ENCODE assay signal across 26 cellular contexts in the genomic region with DNA sequence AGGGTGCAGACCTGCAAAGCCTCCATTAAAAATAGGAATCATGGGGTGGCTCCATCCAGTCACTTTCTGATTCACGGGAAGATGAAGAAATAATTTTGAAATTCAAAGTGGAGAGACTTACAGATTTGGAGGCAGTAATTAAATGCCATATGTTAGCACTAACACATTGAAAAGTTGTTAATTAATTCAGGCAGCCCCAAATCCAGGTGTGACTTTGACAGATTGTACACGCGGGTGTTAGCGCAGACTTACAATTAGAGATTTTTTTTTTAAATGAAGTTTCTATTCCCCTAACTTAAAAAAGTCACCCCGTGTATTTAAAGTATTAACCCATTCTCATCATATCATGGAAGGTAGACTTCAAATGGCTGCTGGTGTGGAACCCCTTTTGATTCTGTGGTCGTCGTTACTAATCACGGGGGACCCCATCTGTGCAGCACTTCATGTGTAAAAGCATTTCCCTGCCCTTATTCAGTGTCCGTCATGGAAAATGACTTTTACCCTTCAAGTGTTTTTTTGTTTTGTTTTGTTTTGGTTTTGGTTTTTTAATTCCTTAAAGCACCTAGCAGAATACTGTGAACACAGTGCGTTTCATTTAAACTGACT.
DNase-seq lines count a peak whose midpoint lies in the region; ATAC-seq and TF ChIP-seq lines count a peak whose summit lies in the region.
"Had no signal": no experiment of that assay in that cellular context is flagged by ENCODE, and none has a peak within 500 bp of the region (broad histone marks: within the 10 kb centered on the region; RNA-seq: fewer than 3 reads in every experiment).

No MANE protein-coding gene starts in this region.

- no peaks in the 10 kb centered on the region for H3K27me3 ChIP-seq in MM.1S (replicated peaks; ENCODE audit: insufficient read depth, low read length)
- H3K27me3 ChIP-seq: cardiac muscle cell, esophagus squamous epithelium, Peyer's patch, upper lobe of right lung had no signal

- H3K27me3 Mint-ChIP-seq in activated naive CD4-positive, alpha-beta T cell treated with anti-CD3 and anti-CD28 coated beads, Interleukin-2, amount 50 U/mL, for 24 hours = no peaks in the 10 kb centered on the region
- H3K27me3 Mint-ChIP-seq in activated naive CD4-positive, alpha-beta T cell treated with anti-CD3 and anti-CD28 coated beads for 36 hours (ENCODE audit: low read depth) = no peaks in the 10 kb centered on the region
- H3K27me3 Mint-ChIP-seq in brain = no peaks in the 10 kb centered on the region
- H3K27me3 Mint-ChIP-seq in stimulated activated naive B cell treated with anti-CD40 and anti-IgM and Interleukin-4, amounts not matched to agents 10 μg/mL and 1 μg/mL and 100 μg/mL, for 72 hours = no peaks in the 10 kb centered on the region

- peak; percentile 53 to 72 for ATAC-seq in stimulated activated naive B cell treated with anti-CD40 and anti-IgM and Interleukin-4, amounts not matched to agents 10 μg/mL and 1 μg/mL and 100 μg/mL, for 72 hours (replicated peaks)
- no peak for ATAC-seq in GM19328 (IDR thresholded peaks at IDR 0.05; ENCODE audit: unreplicated experiment)
- no peak for ATAC-seq in GM21786 (IDR thresholded peaks at IDR 0.05; ENCODE audit: unreplicated experiment)
- ATAC-seq: right cardiac atrium, upper lobe of right lung had no signal

- H4K20me1 ChIP-seq in MM.1S (ENCODE audit: insufficient read depth, low read length) = no peaks in the 10 kb centered on the region

- peak overlapping the region; percentile 99 for H3K27ac ChIP-seq in MM.1S (ENCODE audit: low read length)
- H3K27ac ChIP-seq: cardiac muscle cell, esophagus squamous epithelium, Peyer's patch, SJSA1, upper lobe of right lung had no signal

- peaks cover 71% of the 10 kb centered on the region for H3K4me1 Mint-ChIP-seq in activated naive CD4-positive, alpha-beta T cell treated with anti-CD3 and anti-CD28 coated beads, Interleukin-2, amount 50 U/mL, for 24 hours
- H3K4me1 Mint-ChIP-seq in activated naive CD4-positive, alpha-beta T cell treated with anti-CD3 and anti-CD28 coated beads for 36 hours (ENCODE audit: low read depth) = peaks cover 65% of the 10 kb centered on the region
- H3K4me1 Mint-ChIP-seq in brain = peaks cover 68% of the 10 kb centered on the region
- peaks cover 64 to 87% of the 10 kb centered on the region in 2 donors for H3K4me1 Mint-ChIP-seq in stimulated activated naive B cell treated with anti-CD40 and anti-IgM and Interleukin-4, amounts not matched to agents 10 μg/mL and 1 μg/mL and 100 μg/mL, for 72 hours

- peaks cover 92% of the 10 kb centered on the region for H3K79me2 ChIP-seq in MM.1S (ENCODE audit: low read length)

- no peak overlapping the region for H2AFZ ChIP-seq in MM.1S (ENCODE audit: low read length)

- intact Hi-C loops in activated naive CD4-positive, alpha-beta T cell treated with anti-CD3 and anti-CD28 coated beads for 36 hours (cut with micrococcal nuclease) = no loop called here

- peak overlapping the region; percentile 71 for H3K27ac Mint-ChIP-seq in activated naive CD4-positive, alpha-beta T cell treated with anti-CD3 and anti-CD28 coated beads, Interleukin-2, amount 50 U/mL, for 24 hours
- no peak overlapping the region for H3K27ac Mint-ChIP-seq in activated naive CD4-positive, alpha-beta T cell treated with anti-CD3 and anti-CD28 coated beads for 36 hours
- peak overlapping the region in 4 of 5 experiments; percentile 49 to 97 (median 70) for H3K27ac Mint-ChIP-seq in brain
- H3K27ac Mint-ChIP-seq in stimulated activated naive B cell treated with anti-CD40 and anti-IgM and Interleukin-4, amounts not matched to agents 10 μg/mL and 1 μg/mL and 100 μg/mL, for 72 hours = peak overlapping the region; percentile 84

- peaks cover 13% of the 10 kb centered on the region for H3K36me3 Mint-ChIP-seq in activated naive CD4-positive, alpha-beta T cell treated with anti-CD3 and anti-CD28 coated beads, Interleukin-2, amount 50 U/mL, for 24 hours
- peaks cover 31% of the 10 kb centered on the region for H3K36me3 Mint-ChIP-seq in activated naive CD4-positive, alpha-beta T cell treated with anti-CD3 and anti-CD28 coated beads for 36 hours (ENCODE audit: low read depth)
- H3K36me3 Mint-ChIP-seq in brain = peaks cover 52% of the 10 kb centered on the region
- peaks cover 54 to 86% of the 10 kb centered on the region in 2 donors for H3K36me3 Mint-ChIP-seq in stimulated activated naive B cell treated with anti-CD40 and anti-IgM and Interleukin-4, amounts not matched to agents 10 μg/mL and 1 μg/mL and 100 μg/mL, for 72 hours

- peaks cover 28% of the 10 kb centered on the region; the same call in 1 of the 2 replicates for H3K36me3 ChIP-seq in MM.1S (replicated peaks; ENCODE audit: insufficient read depth, low read length)
- H3K36me3 ChIP-seq: SJSA1 had no signal

- CTCF ChIA-PET in activated naive CD4-positive, alpha-beta T cell treated with anti-CD3 and anti-CD28 coated beads for 36 hours (lab: Charles Lee) = interaction anchor here (1.3 kb wide), 1 partner anchor 18 kb away, joined by 7 read pairs; no protein-coding TSS in a partner anchor

- H3K9me2 ChIP-seq in MM.1S (replicated peaks; ENCODE audit: insufficient read depth, low read length) = no peaks in the 10 kb centered on the region

- H3K4me2 ChIP-seq in MM.1S (ENCODE audit: low read depth, low read length) = peak overlapping the region; percentile 42; the same call in 1 of the 2 replicates

- no peak overlapping the region for H3K4me3 Mint-ChIP-seq in activated naive CD4-positive, alpha-beta T cell treated with anti-CD3 and anti-CD28 coated beads, Interleukin-2, amount 50 U/mL, for 24 hours
- no peak overlapping the region for H3K4me3 Mint-ChIP-seq in activated naive CD4-positive, alpha-beta T cell treated with anti-CD3 and anti-CD28 coated beads for 36 hours
- peak overlapping the region in 2 of 5 experiments; percentile 40 to 62 for H3K4me3 Mint-ChIP-seq in brain
- peak overlapping the region; percentile 44 to 60 for H3K4me3 Mint-ChIP-seq in stimulated activated naive B cell treated with anti-CD40 and anti-IgM and Interleukin-4, amounts not matched to agents 10 μg/mL and 1 μg/mL and 100 μg/mL, for 72 hours

- no peak for DNase-seq in activated naive CD4-positive, alpha-beta T cell treated with anti-CD3 and anti-CD28 coated beads for 36 hours
- DNase-seq in MM.1S = no peak
- no peak for DNase-seq in stimulated activated naive B cell treated with anti-CD40 and anti-IgM and Interleukin-4, amounts not matched to agents 10 μg/mL and 1 μg/mL and 100 μg/mL, for 72 hours
- DNase-seq: activated CD8-positive, alpha-beta memory T cell treated with anti-CD3 and anti-CD28 coated beads, Interleukin-2, amount 50 U/mL, for 4 hours; activated gamma-delta T cell treated with Interleukin-2 at 50 U/mL for 16 hours; aorta; dermis blood vessel endothelial cell; DMS153; esophagus squamous epithelium; foreskin melanocyte; KG1; NCI-H1417; NCI-H2081 treated with DMSO at 0.1 percent for 48 hours; NCI-H345; Peyer's patch; posterior cingulate gyrus; right cardiac atrium; stimulated activated CD4-positive, alpha-beta T cell treated with anti-CD3 and anti-CD28 coated beads, Interleukin-2, amount 100 ng/mL, for 24 hours; substantia nigra; upper lobe of right lung had no signal

- peak overlapping the region; percentile 63; the same call in 1 of the 2 replicates for H3K9ac ChIP-seq in MM.1S (ENCODE audit: low read length)

- no peaks in the 10 kb centered on the region for H3K9me3 Mint-ChIP-seq in activated naive CD4-positive, alpha-beta T cell treated with anti-CD3 and anti-CD28 coated beads, Interleukin-2, amount 50 U/mL, for 24 hours
- no peaks in the 10 kb centered on the region for H3K9me3 Mint-ChIP-seq in activated naive CD4-positive, alpha-beta T cell treated with anti-CD3 and anti-CD28 coated beads for 36 hours
- no peaks in the 10 kb centered on the region for H3K9me3 Mint-ChIP-seq in brain
- no peaks in the 10 kb centered on the region for H3K9me3 Mint-ChIP-seq in stimulated activated naive B cell treated with anti-CD40 and anti-IgM and Interleukin-4, amounts not matched to agents 10 μg/mL and 1 μg/mL and 100 μg/mL, for 72 hours

- peaks cover 92% of the 10 kb centered on the region for H3K4me1 ChIP-seq in MM.1S (ENCODE audit: low read length)
- H3K4me1 ChIP-seq: SJSA1, upper lobe of right lung had no signal

- no peak for TF ChIP-seq CTCF in MM.1S (IDR thresholded peaks at IDR 0.05; ENCODE audit: low read length)
- TF ChIP-seq CTCF in brain (conservative IDR thresholded peaks at IDR 0.05) = no peak

- no peak overlapping the region for H3K4me3 ChIP-seq in MM.1S (ENCODE audit: low read length)
- H3K4me3 ChIP-seq: cardiac muscle cell, esophagus squamous epithelium, Peyer's patch, SJSA1, upper lobe of right lung had no signal

- H3K9me3 ChIP-seq in MM.1S (replicated peaks; ENCODE audit: insufficient read depth, low read length) = no peaks in the 10 kb centered on the region
- H3K9me3 ChIP-seq: esophagus squamous epithelium, Peyer's patch, SJSA1, upper lobe of right lung had no signal

- peaks cover 100% of the 10 kb centered on the region for H3F3A ChIP-seq in MM.1S (ENCODE audit: insufficient read depth, low read length)

Comparison
In these comparisons a context has a peak if more than half of its experiments do, and no peak if none do; other contexts are left out.
1. H3K4me3 Mint-ChIP-seq: peak in stimulated activated naive B cell treated with anti-CD40 and anti-IgM and Interleukin-4, amounts not matched to agents 10 μg/mL and 1 μg/mL and 100 μg/mL, for 72 hours (2 of 2); none in activated naive CD4-positive, alpha-beta T cell treated with anti-CD3 and anti-CD28 coated beads, Interleukin-2, amount 50 U/mL, for 24 hours (single experiment) and activated naive CD4-positive, alpha-beta T cell treated with anti-CD3 and anti-CD28 coated beads for 36 hours (single experiment).
2. ATAC-seq: peak in stimulated activated naive B cell treated with anti-CD40 and anti-IgM and Interleukin-4, amounts not matched to agents 10 μg/mL and 1 μg/mL and 100 μg/mL, for 72 hours (2 of 2); none in GM19328 (single experiment) and GM21786 (single experiment).